Comparison of ENCODE assay signal across 8 cellular contexts in the genomic region with DNA sequence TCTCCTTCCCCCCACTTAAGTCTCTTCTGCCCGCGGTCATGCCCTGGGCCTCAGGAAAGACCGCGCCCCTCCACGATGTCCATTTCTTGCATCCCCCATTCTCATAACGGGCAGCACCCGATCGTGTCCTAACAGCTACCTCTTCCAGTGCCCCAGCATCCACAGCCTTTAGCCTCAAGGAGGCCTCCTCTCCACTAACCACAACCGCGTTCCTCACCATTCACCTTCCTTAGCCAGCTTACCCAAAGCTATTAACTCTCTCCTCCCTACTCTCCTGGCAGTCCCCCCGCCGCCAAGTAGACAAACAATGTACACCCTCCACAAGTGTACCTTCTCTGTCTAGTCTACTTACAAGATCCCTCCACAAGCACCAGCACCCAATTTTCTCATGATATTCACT. TPM values are rescaled to one million over a fixed set of nuclear protein-coding genes. Genes with fewer than 3 reads are reported as not detected.
DNase-seq lines count a peak whose midpoint lies in the region; ATAC-seq and TF ChIP-seq lines count a peak whose summit lies in the region.

No MANE protein-coding gene starts in this region.

- H3K4me3 Mint-ChIP-seq in CD4-positive, alpha-beta memory T cell = peak overlapping the region; percentile 85 to 94 (median 92)

- TF ChIP-seq EP300 in transverse colon (IDR thresholded peaks at IDR 0.05; ENCODE audit: low read depth) = no peak

- CTCF ChIA-PET in CD4-positive, alpha-beta memory T cell (lab: Charles Lee; ENCODE audit: partially characterized antibody) = interaction anchor here (0.6 kb wide), 1 partner anchor 522 kb away, joined by 3 read pairs; no protein-coding TSS in a partner anchor

- WGBS in lower leg skin, 2 donors = 8 to 56% methylated on average over 12 of the region's 12 CpGs
- WGBS in transverse colon (ENCODE audit: low coverage in 1 of 2), 2 donors = 57% methylated on average over 12 of the region's 12 CpGs; no CpG with 5 or more reads in 1 of the 2 donors

- H3K4me3 ChIP-seq in CD4-positive, alpha-beta memory T cell (ENCODE audit: low read length in 2 of 2) = peak overlapping the region in 1 of 2 donors; percentile 80
- peak overlapping the region; percentile 63 to 73 for H3K4me3 ChIP-seq in cardiac fibroblast (replicated peaks in 1 of 2; ENCODE audit: low read depth in 2 of 2, low read length in 2 of 2)
- H3K4me3 ChIP-seq in lower leg skin (ENCODE audit: low read depth, poor library complexity, severe bottlenecking) = peak overlapping the region; percentile 36
- peak overlapping the region; percentile 34 to 69 (median 45) for H3K4me3 ChIP-seq in transverse colon

- no peaks in the 10 kb centered on the region for H3K36me3 ChIP-seq in CD4-positive, alpha-beta memory T cell (ENCODE audit: insufficient read depth, low read length)
- no peaks in the 10 kb centered on the region for H3K36me3 ChIP-seq in transverse colon

- intact Hi-C loops in CD4-positive, alpha-beta memory T cell (cut with micrococcal nuclease) = loop anchor here (1.0 to 5.0 kb wide), 7 partner anchors 161 to 1477 kb away; partner anchors contain the start of genes APEX2, PHF8 and RRAGB
- intact Hi-C loops in lower leg skin (cut with DNase I; ENCODE audit: low total_unique reads) = no loop called here
- intact Hi-C loops in transverse colon (cut with DNase I; ENCODE audit: low total_unique reads) = no loop called here

- no peak for TF ChIP-seq CTCF in cardiac fibroblast (IDR thresholded peaks at IDR 0.05; ENCODE audit: low read depth, low read length)
- no peak for TF ChIP-seq CTCF in lower leg skin (IDR thresholded peaks at IDR 0.05)
- no peak for TF ChIP-seq CTCF in transverse colon (IDR thresholded peaks at IDR 0.05)

- POLR2A ChIA-PET in CD4-positive, alpha-beta memory T cell (lab: Charles Lee; ENCODE audit: partially characterized antibody) = interaction anchor here (0.6 to 2.4 kb wide), 9 partner anchors 291 to 1118 kb away, joined by 3 to 15 read pairs (median 4); partner anchors contain the start of genes FAM120C, GNL3L, MAGEH1 and PHF8

- H3K9me3 ChIP-seq in CD4-positive, alpha-beta memory T cell (ENCODE audit: control insufficient read depth in 1 of 2, low read length in 2 of 2) = no peaks in the 10 kb centered on the region
- no peaks in the 10 kb centered on the region for H3K9me3 ChIP-seq in transverse colon

- H3K9me3 Mint-ChIP-seq in CD4-positive, alpha-beta memory T cell = no peaks in the 10 kb centered on the region

- H3K4me1 Mint-ChIP-seq in CD4-positive, alpha-beta memory T cell = peaks cover 4 to 23% (median 10%) of the 10 kb centered on the region in 4 donors

- peaks cover 17% of the 10 kb centered on the region for H3K4me1 ChIP-seq in CD4-positive, alpha-beta memory T cell (ENCODE audit: insufficient read depth, low read length)
- H3K4me1 ChIP-seq in transverse colon = peaks cover 0 to 4% (median 2%) of the 10 kb centered on the region in 4 donors

- in situ Hi-C loops in transverse colon (cut with MboI; ENCODE audit: low pct_ligation_motif_present in 1 of 4, low pct_unique_long_range_greater_than_20kb in 1 of 4, low sequenced_read_pairs in 3 of 4) = loop anchor here in 3 of 4 donors (25.0 kb wide), 2 partner anchors 524 to 551 kb away; partner anchors contain the start of gene RRAGB (in 2 of the 3)

- ATAC-seq in GM21717 (IDR thresholded peaks at IDR 0.05; ENCODE audit: unreplicated experiment) (no peak), HG02884 (IDR thresholded peaks at IDR 0.05; ENCODE audit: unreplicated experiment) (no peak)

- H3K27ac Mint-ChIP-seq in CD4-positive, alpha-beta memory T cell = peak overlapping the region; percentile 93 to 100 (median 98)

- H3K27ac ChIP-seq in CD4-positive, alpha-beta memory T cell (ENCODE audit: low read depth, low read length) = peak overlapping the region; percentile 92
- H3K27ac ChIP-seq in transverse colon = peak overlapping the region; percentile 84 to 92 (median 90)

- no peaks in the 10 kb centered on the region for H3K27me3 ChIP-seq in CD4-positive, alpha-beta memory T cell (ENCODE audit: insufficient read depth, low read length)
- H3K27me3 ChIP-seq in transverse colon = no peaks in the 10 kb centered on the region

- H3K27me3 Mint-ChIP-seq in CD4-positive, alpha-beta memory T cell = no peaks in the 10 kb centered on the region

- TF ChIP-seq POLR2A in lower leg skin (IDR thresholded peaks at IDR 0.05) = no peak
- TF ChIP-seq POLR2A in transverse colon (IDR thresholded peaks at IDR 0.05) = no peak

- DNase-seq in CD4-positive, alpha-beta memory T cell = no peak
- peak; percentile 0 for DNase-seq in NAMALWA (ENCODE audit: low spot score)
- no peak for DNase-seq in cardiac fibroblast (ENCODE audit: low read depth in 2 of 2)
- DNase-seq in lower leg skin (ENCODE audit: low spot score in 2 of 2) = no peak
- DNase-seq in transverse colon = no peak
- no peak for DNase-seq in D341Med (ENCODE audit: low spot score)

- H3K36me3 Mint-ChIP-seq in CD4-positive, alpha-beta memory T cell = peaks cover 0 to 6% of the 10 kb centered on the region in 2 donors

RNA-seq across cellular contexts. Expression of gene PAGE5, which starts 58.6 kb away (rescaled TPM):
- total RNA-seq in CD4-positive, alpha-beta memory T cell = under 1 TPM; 0.69 to 0.70 TPM
- 1 to 10 TPM; 1.7 to 4.9 TPM for polyA plus RNA-seq in CD4-positive, alpha-beta memory T cell
- total RNA-seq in lower leg skin (not detected), transverse colon (not detected)
